In the genomic region with DNA sequence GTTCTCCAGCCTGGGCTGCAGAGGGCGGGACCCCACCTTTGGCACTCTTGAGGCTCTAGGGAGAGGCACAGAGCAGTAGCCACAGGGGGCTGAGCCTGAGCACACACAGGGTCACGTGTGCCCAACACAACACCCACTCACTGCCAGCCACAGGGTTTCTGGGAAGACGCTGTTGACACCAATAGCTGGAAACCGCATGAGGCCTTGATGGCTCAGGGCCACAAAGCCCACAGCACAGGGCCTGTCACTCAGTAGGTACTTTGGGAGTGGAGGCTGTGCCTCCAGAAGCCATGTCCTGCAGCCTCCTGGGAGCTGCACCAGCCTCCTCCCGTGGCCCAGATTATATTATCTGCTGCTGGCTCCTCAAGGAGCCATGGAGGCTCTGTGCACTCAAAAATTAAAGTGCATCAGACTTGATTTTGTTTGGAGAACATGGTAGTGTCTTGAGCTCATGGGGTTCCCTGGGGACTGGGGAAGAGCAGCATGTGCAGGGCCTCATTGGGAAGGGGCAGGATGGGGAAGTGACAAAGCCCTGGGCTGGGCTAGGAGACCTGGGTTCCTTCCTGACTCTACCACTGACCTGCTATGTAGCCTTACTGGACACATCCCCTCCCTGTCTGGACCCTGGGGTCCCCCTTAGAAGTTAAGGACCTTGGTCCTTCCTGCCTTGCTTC, we compare ENCODE assay signal across 8 cellular contexts. TPM values are rescaled to one million over a fixed set of nuclear protein-coding genes. Genes with fewer than 3 reads are reported as not detected.
A peak's percentile ranks its signal among the peaks of the same experiment; 100 is the strongest.
DNase-seq lines count a peak whose midpoint lies in the region; ATAC-seq and TF ChIP-seq lines count a peak whose summit lies in the region.

No MANE protein-coding gene starts in this region.

- intact Hi-C loops in activated B cell treated with CpG ODN at 0.5 μM for 24 hours (cut with micrococcal nuclease) = no loop called here
- intact Hi-C loops in breast epithelium (cut with DNase I; ENCODE audit: low total_unique reads) = no loop called here

- H3K36me3 Mint-ChIP-seq in activated B cell treated with CpG ODN at 0.5 μM for 24 hours (ENCODE audit: low read depth) = peaks cover 3% of the 10 kb centered on the region
- H3K36me3 Mint-ChIP-seq in stimulated activated effector memory CD8-positive, alpha-beta T cell treated with anti-CD3 and anti-CD28 coated beads, Interleukin-12 subunit alpha, Interleukin-12 subunit beta, amount 100 ng/mL, for 72 hours = peaks cover 31% of the 10 kb centered on the region

- CTCF ChIA-PET in activated B cell treated with CpG ODN at 0.5 μM for 24 hours (lab: Charles Lee) = interaction anchor here (0.8 to 1.4 kb wide), 3 partner anchors 12 to 38 kb away, joined by 3 to 5 read pairs (median 4); a partner anchor contains a TSS

- H3K4me3 ChIP-seq in breast epithelium (no peak overlapping the region), muscle layer of colon (ENCODE audit: low read depth in 1 of 2, low read length in 2 of 2) (peak overlapping the region in 1 of 2 donors; percentile 5)

- H3K27ac Mint-ChIP-seq in activated B cell treated with CpG ODN at 0.5 μM for 24 hours = peak overlapping the region; percentile 24
- peak overlapping the region; percentile 93 for H3K27ac Mint-ChIP-seq in stimulated activated effector memory CD8-positive, alpha-beta T cell treated with anti-CD3 and anti-CD28 coated beads, Interleukin-12 subunit alpha, Interleukin-12 subunit beta, amount 100 ng/mL, for 72 hours

- POLR2A ChIA-PET in activated B cell treated with CpG ODN at 0.5 μM for 24 hours (lab: Charles Lee) = interaction anchor here (0.5 to 1.9 kb wide), 6 partner anchors 9 to 251 kb away, joined by 3 to 9 read pairs (median 6); no protein-coding TSS in a partner anchor

- peaks cover 19 to 22% of the 10 kb centered on the region in 2 donors for H3K4me1 ChIP-seq in breast epithelium
- peaks cover 25% of the 10 kb centered on the region for H3K4me1 ChIP-seq in muscle layer of colon (ENCODE audit: insufficient read depth, low read length)

- TF ChIP-seq POLR2A in breast epithelium (IDR thresholded peaks at IDR 0.05) = no peak

- H3K4me3 Mint-ChIP-seq in activated B cell treated with CpG ODN at 0.5 μM for 24 hours = no peak overlapping the region
- peak overlapping the region; percentile 71 for H3K4me3 Mint-ChIP-seq in stimulated activated effector memory CD8-positive, alpha-beta T cell treated with anti-CD3 and anti-CD28 coated beads, Interleukin-12 subunit alpha, Interleukin-12 subunit beta, amount 100 ng/mL, for 72 hours

- no peak for TF ChIP-seq CTCF in activated B cell treated with CpG ODN at 0.5 μM for 24 hours (IDR thresholded peaks at IDR 0.05)
- no peak for TF ChIP-seq CTCF in breast epithelium (IDR thresholded peaks at IDR 0.05)

- H3K9ac ChIP-seq in muscle layer of colon (ENCODE audit: low read length) = no peak overlapping the region

- H3K4me1 Mint-ChIP-seq in activated B cell treated with CpG ODN at 0.5 μM for 24 hours = peaks cover 35% of the 10 kb centered on the region
- peaks cover 79% of the 10 kb centered on the region for H3K4me1 Mint-ChIP-seq in stimulated activated effector memory CD8-positive, alpha-beta T cell treated with anti-CD3 and anti-CD28 coated beads, Interleukin-12 subunit alpha, Interleukin-12 subunit beta, amount 100 ng/mL, for 72 hours

- peak; percentile 24 for DNase-seq in COLO668 (lab: John Stamatoyannopoulos, UW; ENCODE audit: unreplicated experiment)
- DNase-seq in activated B cell treated with CpG ODN at 0.5 μM for 24 hours = no peak
- DNase-seq in breast epithelium (ENCODE audit: low spot score in 2 of 2) = peak in 1 of 2 donors; percentile 67
- peak; percentile 75 to 95 for DNase-seq in stimulated activated effector memory CD8-positive, alpha-beta T cell treated with anti-CD3 and anti-CD28 coated beads, Interleukin-12 subunit alpha, Interleukin-12 subunit beta, amount 100 ng/mL, for 72 hours (ENCODE audit: low spot score in 2 of 2)
- DNase-seq in LoVo (ENCODE audit: low spot score) = no peak

- no peaks in the 10 kb centered on the region for H3K27me3 ChIP-seq in breast epithelium
- no peaks in the 10 kb centered on the region for H3K27me3 ChIP-seq in muscle layer of colon (ENCODE audit: control insufficient read depth in 1 of 2, insufficient read depth in 2 of 2, low read length in 2 of 2)

- peak; percentile 47 for ATAC-seq in HG03565 (IDR thresholded peaks at IDR 0.05; ENCODE audit: unreplicated experiment)
- ATAC-seq in activated B cell treated with CpG ODN at 0.5 μM for 24 hours (ENCODE audit: low read depth) = peak; percentile 51
- ATAC-seq in stimulated activated effector memory CD8-positive, alpha-beta T cell treated with anti-CD3 and anti-CD28 coated beads, Interleukin-12 subunit alpha, Interleukin-12 subunit beta, amount 100 ng/mL, for 72 hours = peak; percentile 88
- ATAC-seq in GM21737 (IDR thresholded peaks at IDR 0.05; ENCODE audit: unreplicated experiment) = no peak

- no peaks in the 10 kb centered on the region for H3K9me3 ChIP-seq in breast epithelium
- H3K9me3 ChIP-seq in muscle layer of colon (ENCODE audit: low read length) = no peaks in the 10 kb centered on the region

- H3K27ac ChIP-seq in breast epithelium (peak overlapping the region; percentile 84 to 94), muscle layer of colon (ENCODE audit: low read depth, low read length) (peak overlapping the region; percentile 78)

- no peaks in the 10 kb centered on the region for H3K36me3 ChIP-seq in breast epithelium
- peaks cover 16% of the 10 kb centered on the region for H3K36me3 ChIP-seq in muscle layer of colon (ENCODE audit: insufficient read depth, low read length)

- H3K27me3 Mint-ChIP-seq in activated B cell treated with CpG ODN at 0.5 μM for 24 hours = no peaks in the 10 kb centered on the region

- no peaks in the 10 kb centered on the region for H3K9me3 Mint-ChIP-seq in activated B cell treated with CpG ODN at 0.5 μM for 24 hours
- no peaks in the 10 kb centered on the region for H3K9me3 Mint-ChIP-seq in stimulated activated effector memory CD8-positive, alpha-beta T cell treated with anti-CD3 and anti-CD28 coated beads, Interleukin-12 subunit alpha, Interleukin-12 subunit beta, amount 100 ng/mL, for 72 hours

RNA-seq across cellular contexts. Expression of a gene that starts 12.5 kb away (rescaled TPM):
- total RNA-seq in activated B cell treated with CpG ODN at 0.5 μM for 24 hours = 16.7 and 19.7 TPM in 2 replicates
- 100 to 1,000 TPM in 1 of 3 donors, 10 to 100 TPM in 2; 39.0 to 119 (median 81.3) TPM for total RNA-seq in breast epithelium

Comparison
In these comparisons a context has a peak if more than half of its experiments do, and no peak if none do; other contexts are left out.
1. DNase-seq: peak in COLO668 (single experiment) and stimulated activated effector memory CD8-positive, alpha-beta T cell treated with anti-CD3 and anti-CD28 coated beads, Interleukin-12 subunit alpha, Interleukin-12 subunit beta, amount 100 ng/mL, for 72 hours (2 of 2); none in activated B cell treated with CpG ODN at 0.5 μM for 24 hours (single experiment) and LoVo (single experiment).